ENCODE assay signal across 1 cellular context in the genomic region with DNA sequence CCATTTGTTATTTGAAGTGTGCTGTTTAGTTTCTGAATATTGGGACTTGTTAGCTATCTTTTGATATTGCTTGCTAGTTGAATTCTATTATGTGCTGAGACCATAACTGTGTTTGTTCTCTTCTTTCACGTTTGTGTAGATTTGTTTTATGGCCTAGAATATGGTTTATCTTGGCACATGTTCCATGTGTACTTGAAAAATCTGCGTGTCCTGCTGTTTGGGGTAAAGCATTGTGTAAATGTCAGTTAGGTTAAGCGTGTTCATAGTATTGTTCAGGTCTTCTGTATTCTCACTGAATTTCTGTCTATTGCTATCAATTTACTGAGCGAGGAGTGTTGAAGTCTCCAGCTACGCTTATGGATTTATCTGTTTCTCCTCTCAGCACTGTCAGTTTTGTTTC.
TF ChIP-seq lines count a peak whose summit lies in the region.

No MANE protein-coding gene starts in this region.

TF ChIP-seq in HEK293, 187 proteins besides CTCF, POLR2A, EP300 and RAD21 (continued from another document):
- TF ChIP-seq, protein P1, sequence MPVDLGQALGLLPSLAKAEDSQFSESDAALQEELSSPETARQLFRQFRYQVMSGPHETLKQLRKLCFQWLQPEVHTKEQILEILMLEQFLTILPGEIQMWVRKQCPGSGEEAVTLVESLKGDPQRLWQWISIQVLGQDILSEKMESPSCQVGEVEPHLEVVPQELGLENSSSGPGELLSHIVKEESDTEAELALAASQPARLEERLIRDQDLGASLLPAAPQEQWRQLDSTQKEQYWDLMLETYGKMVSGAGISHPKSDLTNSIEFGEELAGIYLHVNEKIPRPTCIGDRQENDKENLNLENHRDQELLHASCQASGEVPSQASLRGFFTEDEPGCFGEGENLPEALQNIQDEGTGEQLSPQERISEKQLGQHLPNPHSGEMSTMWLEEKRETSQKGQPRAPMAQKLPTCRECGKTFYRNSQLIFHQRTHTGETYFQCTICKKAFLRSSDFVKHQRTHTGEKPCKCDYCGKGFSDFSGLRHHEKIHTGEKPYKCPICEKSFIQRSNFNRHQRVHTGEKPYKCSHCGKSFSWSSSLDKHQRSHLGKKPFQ (tag by site-specific recombination; IDR thresholded peaks at IDR 0.05): peak; percentile 73
- TF ChIP-seq ZFP69B (tag by site-specific recombination; IDR thresholded peaks at IDR 0.05) (no peak), ZNF544 (tag by site-specific recombination; IDR thresholded peaks at IDR 0.05) (no peak), ZNF610 (tag by site-specific recombination; IDR thresholded peaks at IDR 0.05; ENCODE audit: borderline replicate concordance) (0 out of 2 replicates have a peak, but pooled peaks have one; percentile 49), ZNF843 (tag by site-specific recombination; IDR thresholded peaks at IDR 0.05) (peak; percentile 87), ZNF76 (tag by site-specific recombination; IDR thresholded peaks at IDR 0.05; ENCODE audit: borderline replicate concordance, low read depth) (no peak), ZNF155 (tag by site-specific recombination; IDR thresholded peaks at IDR 0.05) (no peak)
- TF ChIP-seq, protein P2, sequence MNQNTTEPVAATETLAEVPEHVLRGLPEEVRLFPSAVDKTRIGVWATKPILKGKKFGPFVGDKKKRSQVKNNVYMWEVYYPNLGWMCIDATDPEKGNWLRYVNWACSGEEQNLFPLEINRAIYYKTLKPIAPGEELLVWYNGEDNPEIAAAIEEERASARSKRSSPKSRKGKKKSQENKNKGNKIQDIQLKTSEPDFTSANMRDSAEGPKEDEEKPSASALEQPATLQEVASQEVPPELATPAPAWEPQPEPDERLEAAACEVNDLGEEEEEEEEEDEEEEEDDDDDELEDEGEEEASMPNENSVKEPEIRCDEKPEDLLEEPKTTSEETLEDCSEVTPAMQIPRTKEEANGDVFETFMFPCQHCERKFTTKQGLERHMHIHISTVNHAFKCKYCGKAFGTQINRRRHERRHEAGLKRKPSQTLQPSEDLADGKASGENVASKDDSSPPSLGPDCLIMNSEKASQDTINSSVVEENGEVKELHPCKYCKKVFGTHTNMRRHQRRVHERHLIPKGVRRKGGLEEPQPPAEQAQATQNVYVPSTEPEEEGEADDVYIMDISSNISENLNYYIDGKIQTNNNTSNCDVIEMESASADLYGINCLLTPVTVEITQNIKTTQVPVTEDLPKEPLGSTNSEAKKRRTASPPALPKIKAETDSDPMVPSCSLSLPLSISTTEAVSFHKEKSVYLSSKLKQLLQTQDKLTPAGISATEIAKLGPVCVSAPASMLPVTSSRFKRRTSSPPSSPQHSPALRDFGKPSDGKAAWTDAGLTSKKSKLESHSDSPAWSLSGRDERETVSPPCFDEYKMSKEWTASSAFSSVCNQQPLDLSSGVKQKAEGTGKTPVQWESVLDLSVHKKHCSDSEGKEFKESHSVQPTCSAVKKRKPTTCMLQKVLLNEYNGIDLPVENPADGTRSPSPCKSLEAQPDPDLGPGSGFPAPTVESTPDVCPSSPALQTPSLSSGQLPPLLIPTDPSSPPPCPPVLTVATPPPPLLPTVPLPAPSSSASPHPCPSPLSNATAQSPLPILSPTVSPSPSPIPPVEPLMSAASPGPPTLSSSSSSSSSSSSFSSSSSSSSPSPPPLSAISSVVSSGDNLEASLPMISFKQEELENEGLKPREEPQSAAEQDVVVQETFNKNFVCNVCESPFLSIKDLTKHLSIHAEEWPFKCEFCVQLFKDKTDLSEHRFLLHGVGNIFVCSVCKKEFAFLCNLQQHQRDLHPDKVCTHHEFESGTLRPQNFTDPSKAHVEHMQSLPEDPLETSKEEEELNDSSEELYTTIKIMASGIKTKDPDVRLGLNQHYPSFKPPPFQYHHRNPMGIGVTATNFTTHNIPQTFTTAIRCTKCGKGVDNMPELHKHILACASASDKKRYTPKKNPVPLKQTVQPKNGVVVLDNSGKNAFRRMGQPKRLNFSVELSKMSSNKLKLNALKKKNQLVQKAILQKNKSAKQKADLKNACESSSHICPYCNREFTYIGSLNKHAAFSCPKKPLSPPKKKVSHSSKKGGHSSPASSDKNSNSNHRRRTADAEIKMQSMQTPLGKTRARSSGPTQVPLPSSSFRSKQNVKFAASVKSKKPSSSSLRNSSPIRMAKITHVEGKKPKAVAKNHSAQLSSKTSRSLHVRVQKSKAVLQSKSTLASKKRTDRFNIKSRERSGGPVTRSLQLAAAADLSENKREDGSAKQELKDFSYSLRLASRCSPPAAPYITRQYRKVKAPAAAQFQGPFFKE (tag by site-specific recombination; IDR thresholded peaks at IDR 0.05; ENCODE audit: borderline replicate concordance): no peak
- TF ChIP-seq, protein P3, sequence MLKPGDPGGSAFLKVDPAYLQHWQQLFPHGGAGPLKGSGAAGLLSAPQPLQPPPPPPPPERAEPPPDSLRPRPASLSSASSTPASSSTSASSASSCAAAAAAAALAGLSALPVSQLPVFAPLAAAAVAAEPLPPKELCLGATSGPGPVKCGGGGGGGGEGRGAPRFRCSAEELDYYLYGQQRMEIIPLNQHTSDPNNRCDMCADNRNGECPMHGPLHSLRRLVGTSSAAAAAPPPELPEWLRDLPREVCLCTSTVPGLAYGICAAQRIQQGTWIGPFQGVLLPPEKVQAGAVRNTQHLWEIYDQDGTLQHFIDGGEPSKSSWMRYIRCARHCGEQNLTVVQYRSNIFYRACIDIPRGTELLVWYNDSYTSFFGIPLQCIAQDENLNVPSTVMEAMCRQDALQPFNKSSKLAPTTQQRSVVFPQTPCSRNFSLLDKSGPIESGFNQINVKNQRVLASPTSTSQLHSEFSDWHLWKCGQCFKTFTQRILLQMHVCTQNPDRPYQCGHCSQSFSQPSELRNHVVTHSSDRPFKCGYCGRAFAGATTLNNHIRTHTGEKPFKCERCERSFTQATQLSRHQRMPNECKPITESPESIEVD (tag by site-specific recombination; IDR thresholded peaks at IDR 0.05): peak; percentile 89
